ENCODE assay signal across 2 cellular contexts in the genomic region with DNA sequence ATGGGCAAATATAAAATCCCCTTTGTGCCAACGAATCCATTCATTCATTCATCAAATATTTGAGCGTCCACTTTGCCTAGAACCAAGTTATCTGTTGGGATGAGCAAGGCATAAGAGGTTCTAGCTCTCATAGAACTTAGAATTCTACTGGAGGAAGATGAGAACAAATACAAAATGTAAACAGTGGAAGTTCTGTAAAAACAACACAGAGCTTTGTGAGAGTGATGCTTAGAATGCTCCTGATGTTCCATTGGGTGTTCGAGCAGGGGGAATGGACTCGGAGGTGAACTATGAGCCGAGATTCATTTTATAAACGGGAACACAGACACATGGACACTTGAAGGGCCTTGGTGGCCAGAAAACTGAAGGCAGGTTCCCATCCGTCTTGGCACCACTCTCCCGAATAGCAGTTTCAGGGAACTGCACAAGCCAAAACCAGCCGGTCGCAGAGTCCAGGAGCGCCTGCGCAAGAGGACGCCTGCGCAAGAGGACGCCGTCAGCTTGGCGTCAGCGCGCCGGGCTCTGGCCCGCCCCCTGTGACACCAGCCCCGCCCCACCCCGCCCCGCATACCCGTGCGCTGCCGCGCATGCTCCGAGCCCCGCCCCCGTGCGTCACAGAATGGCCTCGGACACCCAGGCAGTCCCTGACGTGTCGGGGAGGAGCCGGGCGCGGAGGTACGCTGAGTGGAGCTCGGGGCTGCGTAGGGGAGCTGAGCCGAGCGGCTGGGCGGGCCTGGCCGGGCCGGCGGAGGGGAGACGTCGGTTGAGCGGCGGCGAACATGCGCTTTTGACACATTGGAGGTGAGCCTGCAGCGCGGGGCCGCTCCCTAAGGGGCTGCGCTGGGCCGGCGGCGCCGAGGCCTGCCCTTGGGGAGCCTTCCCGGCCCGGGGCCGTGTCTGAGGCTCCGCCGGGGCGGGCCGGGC.
TF ChIP-seq lines count a peak whose summit lies in the region.

NDEL1 (plus strand) TSS at position 640 of the 924 bp plus-strand sequence. CDS start 8,388 bp downstream, outside the sequence.

TF ChIP-seq in HEK293, 187 proteins besides CTCF, POLR2A, EP300 and RAD21 (continued from another document and continues in another):
- TF ChIP-seq, protein P1, sequence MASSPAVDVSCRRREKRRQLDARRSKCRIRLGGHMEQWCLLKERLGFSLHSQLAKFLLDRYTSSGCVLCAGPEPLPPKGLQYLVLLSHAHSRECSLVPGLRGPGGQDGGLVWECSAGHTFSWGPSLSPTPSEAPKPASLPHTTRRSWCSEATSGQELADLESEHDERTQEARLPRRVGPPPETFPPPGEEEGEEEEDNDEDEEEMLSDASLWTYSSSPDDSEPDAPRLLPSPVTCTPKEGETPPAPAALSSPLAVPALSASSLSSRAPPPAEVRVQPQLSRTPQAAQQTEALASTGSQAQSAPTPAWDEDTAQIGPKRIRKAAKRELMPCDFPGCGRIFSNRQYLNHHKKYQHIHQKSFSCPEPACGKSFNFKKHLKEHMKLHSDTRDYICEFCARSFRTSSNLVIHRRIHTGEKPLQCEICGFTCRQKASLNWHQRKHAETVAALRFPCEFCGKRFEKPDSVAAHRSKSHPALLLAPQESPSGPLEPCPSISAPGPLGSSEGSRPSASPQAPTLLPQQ (tag by site-specific recombination; IDR thresholded peaks at IDR 0.05) = 0 out of 2 replicates have a peak, but pooled peaks have one; percentile 14
- peak; percentile 77; the same call in 1 of the 2 replicates for TF ChIP-seq ZNF561 (tag by site-specific recombination; IDR thresholded peaks at IDR 0.05; ENCODE audit: borderline replicate concordance)
- TF ChIP-seq TSHZ1 (tag by site-specific recombination; IDR thresholded peaks at IDR 0.05; ENCODE audit: borderline replicate concordance) = no peak
- TF ChIP-seq ZNF146 (tag by site-specific recombination; IDR thresholded peaks at IDR 0.05) = no peak
- TF ChIP-seq ZNF624 (tag by site-specific recombination; IDR thresholded peaks at IDR 0.05) = no peak
- peak; percentile 81 for TF ChIP-seq ZNF341 (tag by site-specific recombination; IDR thresholded peaks at IDR 0.05; ENCODE audit: low read depth)
- no peak for TF ChIP-seq ZNF239 (tag by site-specific recombination; IDR thresholded peaks at IDR 0.05)
- 0 out of 2 replicates have a peak, but pooled peaks have one; percentile 19 for TF ChIP-seq ZFP69B (tag by site-specific recombination; IDR thresholded peaks at IDR 0.05)
- no peak for TF ChIP-seq ZNF121 (tag by site-specific recombination; IDR thresholded peaks at IDR 0.05)
- TF ChIP-seq KLF8 (tag by site-specific recombination; IDR thresholded peaks at IDR 0.05) = peak; percentile 83; the same call in 1 of the 2 replicates
- no peak for TF ChIP-seq ZNF174 (tag by site-specific recombination; IDR thresholded peaks at IDR 0.05)
- no peak for TF ChIP-seq ZNF274 (IDR thresholded peaks at IDR 0.05; ENCODE audit: low read length)
- TF ChIP-seq ZNF274 (tag by site-specific recombination; IDR thresholded peaks at IDR 0.05; ENCODE audit: borderline replicate concordance) = no peak
- peak; percentile 80 for TF ChIP-seq KLF10 (tag by site-specific recombination; IDR thresholded peaks at IDR 0.05)
- TF ChIP-seq ZNF629 (tag by site-specific recombination; IDR thresholded peaks at IDR 0.05) = peak; percentile 76
- TF ChIP-seq SP3 (tag by site-specific recombination; IDR thresholded peaks at IDR 0.05) = peak; percentile 84
- TF ChIP-seq, protein P2, sequence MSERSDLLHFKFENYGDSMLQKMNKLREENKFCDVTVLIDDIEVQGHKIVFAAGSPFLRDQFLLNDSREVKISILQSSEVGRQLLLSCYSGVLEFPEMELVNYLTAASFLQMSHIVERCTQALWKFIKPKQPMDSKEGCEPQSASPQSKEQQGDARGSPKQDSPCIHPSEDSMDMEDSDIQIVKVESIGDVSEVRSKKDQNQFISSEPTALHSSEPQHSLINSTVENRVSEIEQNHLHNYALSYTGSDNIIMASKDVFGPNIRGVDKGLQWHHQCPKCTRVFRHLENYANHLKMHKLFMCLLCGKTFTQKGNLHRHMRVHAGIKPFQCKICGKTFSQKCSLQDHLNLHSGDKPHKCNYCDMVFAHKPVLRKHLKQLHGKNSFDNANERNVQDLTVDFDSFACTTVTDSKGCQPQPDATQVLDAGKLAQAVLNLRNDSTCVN (tag by site-specific recombination; optimal IDR thresholded peaks at IDR 0.05) = peak; percentile 87
- no peak for TF ChIP-seq ZNF221 (tag by site-specific recombination; IDR thresholded peaks at IDR 0.05; ENCODE audit: borderline replicate concordance)
- TF ChIP-seq KLF9 (tag by site-specific recombination; IDR thresholded peaks at IDR 0.05; ENCODE audit: low read depth) = peak; percentile 90
- TF ChIP-seq KLF1 (tag by site-specific recombination; IDR thresholded peaks at IDR 0.05) = peak; percentile 17; the same call in 1 of the 2 replicates
- TF ChIP-seq ZBTB21 (tag by site-specific recombination; IDR thresholded peaks at IDR 0.05) = peak; percentile 15; the same call in 1 of the 2 replicates
- TF ChIP-seq ZNF157 (tag by site-specific recombination; IDR thresholded peaks at IDR 0.05) = no peak
- TF ChIP-seq ZNF654 (tag by site-specific recombination; IDR thresholded peaks at IDR 0.05; ENCODE audit: low read depth) = no peak
- TF ChIP-seq, protein P3, sequence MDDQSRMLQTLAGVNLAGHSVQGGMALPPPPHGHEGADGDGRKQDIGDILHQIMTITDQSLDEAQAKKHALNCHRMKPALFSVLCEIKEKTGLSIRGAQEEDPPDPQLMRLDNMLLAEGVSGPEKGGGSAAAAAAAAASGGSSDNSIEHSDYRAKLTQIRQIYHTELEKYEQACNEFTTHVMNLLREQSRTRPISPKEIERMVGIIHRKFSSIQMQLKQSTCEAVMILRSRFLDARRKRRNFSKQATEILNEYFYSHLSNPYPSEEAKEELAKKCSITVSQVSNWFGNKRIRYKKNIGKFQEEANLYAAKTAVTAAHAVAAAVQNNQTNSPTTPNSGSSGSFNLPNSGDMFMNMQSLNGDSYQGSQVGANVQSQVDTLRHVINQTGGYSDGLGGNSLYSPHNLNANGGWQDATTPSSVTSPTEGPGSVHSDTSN (CRISPR knock-in tag; IDR thresholded peaks at IDR 0.05) = peak; percentile 46; the same call in 1 of the 2 replicates

TF ChIP-seq in neural cell, 6 proteins besides CTCF, POLR2A, EP300 and RAD21 (continued from another document):
- TF ChIP-seq SMC3 (conservative IDR thresholded peaks at IDR 0.05; ENCODE audit: poor library complexity) (no peak), EZH2 (IDR thresholded peaks at IDR 0.05; ENCODE audit: borderline replicate concordance, insufficient read depth, low read length, poor library complexity, severe bottlenecking) (no peak)
